Comparison of ENCODE assay signal across 8 cellular contexts in genomic region chr13:52235900-52236595, GRCh38.
DNase-seq lines count a peak whose midpoint lies in the region; ATAC-seq, FAIRE-seq and TF ChIP-seq lines count a peak whose summit lies in the region.
"Not testable (repeated sequence)": the region's sequence is repeated elsewhere in the genome, so short reads cannot be mapped to it uniquely, and the experiment has no call there.

No MANE protein-coding gene starts in this region.

- ATAC-seq in natural killer cell treated with Interleukin-12 subunit alpha and Interleukin-12 subunit beta and Interleukin-15 and Interleukin-18, amount 100 ng/mL, for 72 hours = peak; percentile 59 to 70

- not testable (repeated sequence) for TF ChIP-seq CTCF in HEK293 (tag by site-specific recombination; IDR thresholded peaks at IDR 0.05)

- H3K9me3 Mint-ChIP-seq in natural killer cell treated with Interleukin-12 subunit alpha and Interleukin-12 subunit beta and Interleukin-15 and Interleukin-18, amount 100 ng/mL, for 72 hours = not testable (repeated sequence)

- not testable (repeated sequence) for H3K9me3 ChIP-seq in HEK293 (ENCODE audit: control insufficient read depth, insufficient read depth, low read depth, low read length)

- CTCF ChIA-PET in HEK293 (lab: Yijun Ruan, JAX) = interaction anchor here (0.6 kb wide), 2 partner anchors 114 to 386 kb away, joined by 3 to 4 read pairs; no protein-coding TSS in a partner anchor

- H3K4me1 ChIP-seq in HEK293 (ENCODE audit: control insufficient read depth, insufficient read depth, low read length) = not testable (repeated sequence)

- not testable (repeated sequence) for H3K36me3 Mint-ChIP-seq in natural killer cell treated with Interleukin-12 subunit alpha and Interleukin-12 subunit beta and Interleukin-15 and Interleukin-18, amount 100 ng/mL, for 72 hours

- not testable (repeated sequence) for H3K27me3 Mint-ChIP-seq in natural killer cell treated with Interleukin-12 subunit alpha and Interleukin-12 subunit beta and Interleukin-15 and Interleukin-18, amount 100 ng/mL, for 72 hours

- not testable (repeated sequence) for FAIRE-seq in RCC 7860 (lab: Jason Lieb, UNC)

- not testable (repeated sequence) for H3K4me3 Mint-ChIP-seq in natural killer cell treated with Interleukin-12 subunit alpha and Interleukin-12 subunit beta and Interleukin-15 and Interleukin-18, amount 100 ng/mL, for 72 hours

- H3K36me3 ChIP-seq in HEK293 (ENCODE audit: control insufficient read depth in 2 of 2, insufficient read depth in 1 of 2, low read length in 2 of 2) = not testable (repeated sequence)

- H3K4me3 ChIP-seq in HEK293 (ENCODE audit: low read depth, low read length) = not testable (repeated sequence)

- not testable (repeated sequence) for H3K27ac ChIP-seq in HEK293 (ENCODE audit: extremely low read depth, low read depth, low read length)

- POLR2A ChIA-PET in HEK293 (lab: Yijun Ruan, JAX) = not testable (repeated sequence)

- not testable (repeated sequence) for H3K4me1 Mint-ChIP-seq in natural killer cell treated with Interleukin-12 subunit alpha and Interleukin-12 subunit beta and Interleukin-15 and Interleukin-18, amount 100 ng/mL, for 72 hours (ENCODE audit: low read depth in 2 of 2)

- DNase-seq in GM04504 (ENCODE audit: low read depth) (peak; percentile 56), M059J (ENCODE audit: low read depth) (peak; percentile 64), RCC 7860 (ENCODE audit: low spot score) (peak; percentile 49), activated T-helper 1 cell treated with Interleukin-2 at 50 U/mL for 16 hours (ENCODE audit: low read depth) (peak; percentile 14), fibroblast of peridontal ligament (ENCODE audit: extremely low read depth) (peak; percentile 82), stromal cell of bone marrow (ENCODE audit: low read depth) (peak; percentile 53)
- not testable (repeated sequence) for DNase-seq in natural killer cell treated with Interleukin-12 subunit alpha and Interleukin-12 subunit beta and Interleukin-15 and Interleukin-18, amount 100 ng/mL, for 72 hours (ENCODE audit: low spot score)

- H3K27ac Mint-ChIP-seq in natural killer cell treated with Interleukin-12 subunit alpha and Interleukin-12 subunit beta and Interleukin-15 and Interleukin-18, amount 100 ng/mL, for 72 hours = not testable (repeated sequence)

TF ChIP-seq in HEK293, 187 proteins besides CTCF, POLR2A, EP300 and RAD21:
- TF ChIP-seq ZNF654 (tag by site-specific recombination; IDR thresholded peaks at IDR 0.05; ENCODE audit: low read depth) = peak; percentile 74
